In genomic region chr22:19368876-19369275, GRCh38 we compare ENCODE assay signal across 2 cellular contexts.
TF ChIP-seq lines count a peak whose summit lies in the region.

No MANE protein-coding gene starts in this region.

TF ChIP-seq in K562, 482 proteins besides CTCF, POLR2A, EP300 and RAD21:
- TF ChIP-seq ZBTB43 (CRISPR knock-in tag; IDR thresholded peaks at IDR 0.05) (no peak), ILF3 (IDR thresholded peaks at IDR 0.05; ENCODE audit: borderline replicate concordance) (no peak), ZNF232 (CRISPR knock-in tag; IDR thresholded peaks at IDR 0.05) (0 out of 2 replicates have a peak, but pooled peaks have one; percentile 28), DLX4 (CRISPR knock-in tag; IDR thresholded peaks at IDR 0.05) (no peak), SRSF1 (IDR thresholded peaks at IDR 0.05; ENCODE audit: low read depth, low read length) (no peak), CBX2 (IDR thresholded peaks at IDR 0.05; ENCODE audit: insufficient read depth, low read length, poor library complexity, severe bottlenecking) (no peak), FOXK1 (CRISPR knock-in tag; IDR thresholded peaks at IDR 0.05; ENCODE audit: borderline replicate concordance) (peak; percentile 81; the same call in 1 of the 2 replicates), ZNF282 (CRISPR knock-in tag; IDR thresholded peaks at IDR 0.05) (peak; percentile 66; the same call in 1 of the 2 replicates), PRMT5 (CRISPR knock-in tag; IDR thresholded peaks at IDR 0.05) (peak; percentile 80; the same call in 1 of the 2 replicates), ZNF12 (CRISPR knock-in tag; IDR thresholded peaks at IDR 0.05) (0 out of 2 replicates have a peak, but pooled peaks have one; percentile 39), CBFA2T3 (IDR thresholded peaks at IDR 0.05) (no peak), PHF8 (IDR thresholded peaks at IDR 0.05; ENCODE audit: borderline replicate concordance, low read length) (0 out of 2 replicates have a peak, but pooled peaks have one; percentile 9), ZEB2 (IDR thresholded peaks at IDR 0.05) (no peak), TOE1 (IDR thresholded peaks at IDR 0.05; ENCODE audit: borderline replicate concordance) (no peak), TOE1 (CRISPR knock-in tag; IDR thresholded peaks at IDR 0.05; ENCODE audit: borderline replicate concordance, low read depth) (no peak), FOXP1 (CRISPR knock-in tag; IDR thresholded peaks at IDR 0.05) (peak; percentile 47; the same call in 1 of the 2 replicates)
- TF ChIP-seq, protein P1, sequence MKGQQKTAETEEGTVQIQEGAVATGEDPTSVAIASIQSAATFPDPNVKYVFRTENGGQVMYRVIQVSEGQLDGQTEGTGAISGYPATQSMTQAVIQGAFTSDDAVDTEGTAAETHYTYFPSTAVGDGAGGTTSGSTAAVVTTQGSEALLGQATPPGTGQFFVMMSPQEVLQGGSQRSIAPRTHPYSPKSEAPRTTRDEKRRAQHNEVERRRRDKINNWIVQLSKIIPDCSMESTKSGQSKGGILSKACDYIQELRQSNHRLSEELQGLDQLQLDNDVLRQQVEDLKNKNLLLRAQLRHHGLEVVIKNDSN (CRISPR knock-in tag; IDR thresholded peaks at IDR 0.05) = 0 out of 2 replicates have a peak, but pooled peaks have one; percentile 3

TF ChIP-seq in HepG2, 621 proteins besides CTCF, POLR2A, EP300 and RAD21 (continued from another document):
- no peak for TF ChIP-seq HIC2 (CRISPR knock-in tag; IDR thresholded peaks at IDR 0.05; ENCODE audit: low read depth)
- peak; percentile 56 for TF ChIP-seq RBM22 (optimal IDR thresholded peaks at IDR 0.05; ENCODE audit: low read length)
- no peak for TF ChIP-seq PAWR (CRISPR knock-in tag; IDR thresholded peaks at IDR 0.05; ENCODE audit: borderline replicate concordance)
- no peak for TF ChIP-seq ZNF549 (CRISPR knock-in tag; IDR thresholded peaks at IDR 0.05)
- TF ChIP-seq REPIN1 (CRISPR knock-in tag; IDR thresholded peaks at IDR 0.05; ENCODE audit: borderline replicate concordance, low read depth) = no peak
- TF ChIP-seq SP2 (CRISPR knock-in tag; IDR thresholded peaks at IDR 0.05) = no peak
- TF ChIP-seq ZNF75D (CRISPR knock-in tag; IDR thresholded peaks at IDR 0.05; ENCODE audit: borderline replicate concordance) = no peak
